In genomic region chr1:67739361-67739760, GRCh38 we compare ENCODE assay signal across 21 cellular contexts. TPM values are rescaled to one million over a fixed set of nuclear protein-coding genes. Genes with fewer than 3 reads are reported as not detected.
DNase-seq lines count a peak whose midpoint lies in the region; ATAC-seq and TF ChIP-seq lines count a peak whose summit lies in the region.
"Had no signal": no experiment of that assay in that cellular context is flagged by ENCODE, and none has a peak within 500 bp of the region (broad histone marks: within the 10 kb centered on the region; RNA-seq: fewer than 3 reads in every experiment).

No MANE protein-coding gene starts in this region.

- no peak for TF ChIP-seq CTCF in RWPE2 (IDR thresholded peaks at IDR 0.05; ENCODE audit: poor library complexity, severe bottlenecking)
- TF ChIP-seq CTCF in mammary epithelial cell (conservative IDR thresholded peaks at IDR 0.05 in 1 of 2, IDR thresholded peaks at IDR 0.05 in 1 of 2; ENCODE audit: extremely low read depth in 1 of 2, insufficient read depth in 1 of 2, low read depth in 1 of 2, low read length in 2 of 2): no peak
- no peak for TF ChIP-seq CTCF in tibial artery (IDR thresholded peaks at IDR 0.05)
- no peak for TF ChIP-seq CTCF in psoas muscle (IDR thresholded peaks at IDR 0.05)

- H2BK15ac ChIP-seq in mesendoderm (replicated peaks; ENCODE audit: low read depth): peak overlapping the region; percentile 76

- H3K36me3 ChIP-seq in RWPE2 (ENCODE audit: low read depth) (peaks cover 9% of the 10 kb centered on the region), mammary epithelial cell (ENCODE audit: insufficient read depth, low read length) (no peaks in the 10 kb centered on the region), mesendoderm (ENCODE audit: control insufficient read depth, insufficient read depth, low read length) (no peaks in the 10 kb centered on the region), tibial artery (no peaks in the 10 kb centered on the region), psoas muscle (ENCODE audit: insufficient read depth in 1 of 2, low read depth in 1 of 2) (no peaks in the 10 kb centered on the region)
- H3K36me3 ChIP-seq in CD4-positive, alpha-beta memory T cell (ENCODE audit: insufficient read depth, low read length): no peaks in the 10 kb centered on the region

- no peak overlapping the region for H3K18ac ChIP-seq in mesendoderm (ENCODE audit: low read length)

- ATAC-seq in RWPE2 (ENCODE audit: low read depth): no peak
- no peak for ATAC-seq in psoas muscle
- ATAC-seq: PC-3 had no signal

- H3K4me2 ChIP-seq in mammary epithelial cell (ENCODE audit: insufficient read depth, low read depth, low read length): no peak overlapping the region
- H3K4me2 ChIP-seq in mesendoderm (ENCODE audit: low read length): no peak overlapping the region
- H3K4me2 ChIP-seq: SK-N-SH had no signal

- H3K27ac ChIP-seq in RWPE2 (ENCODE audit: poor library complexity, severe bottlenecking): peak overlapping the region; percentile 76
- H3K27ac ChIP-seq in mammary epithelial cell (ENCODE audit: insufficient read depth, low read depth, low read length): peak overlapping the region; percentile 68
- H3K27ac ChIP-seq in mesendoderm (ENCODE audit: low read depth, low read length): no peak overlapping the region
- peak overlapping the region; percentile 86 to 90 for H3K27ac ChIP-seq in tibial artery
- no peak overlapping the region for H3K27ac ChIP-seq in CD4-positive, alpha-beta memory T cell (ENCODE audit: low read depth, low read length)
- no peak overlapping the region for H3K27ac ChIP-seq in psoas muscle

- H4K5ac ChIP-seq in mesendoderm (ENCODE audit: low read length): no peak overlapping the region

- H3K27me3 Mint-ChIP-seq in CD4-positive, alpha-beta memory T cell: peaks cover 0 to 4% of the 10 kb centered on the region in 2 donors

- H3K4me1 ChIP-seq in RWPE2 (ENCODE audit: insufficient read depth, poor library complexity, severe bottlenecking) (peaks cover 29% of the 10 kb centered on the region), mammary epithelial cell (ENCODE audit: insufficient read depth, low read length) (peaks cover 46% of the 10 kb centered on the region), mesendoderm (ENCODE audit: control insufficient read depth, low read depth, low read length) (peaks cover 14% of the 10 kb centered on the region), tibial artery (peaks cover 0 to 100% (median 71%) of the 10 kb centered on the region in 4 donors), psoas muscle (peaks cover 6% of the 10 kb centered on the region)
- H3K4me1 ChIP-seq in CD4-positive, alpha-beta memory T cell (ENCODE audit: insufficient read depth, low read length): peaks cover 18% of the 10 kb centered on the region

- H2AK5ac ChIP-seq in mesendoderm (ENCODE audit: low read length): no peak overlapping the region

- no peak overlapping the region for H2AFZ ChIP-seq in mammary epithelial cell (ENCODE audit: low read depth, low read length)

- no peak overlapping the region for H3K9ac ChIP-seq in mammary epithelial cell (ENCODE audit: insufficient read depth, low read length)
- H3K9ac ChIP-seq in mesendoderm (ENCODE audit: low read length): no peak overlapping the region
- H3K9ac ChIP-seq: SK-N-SH had no signal

- H3K27me3 ChIP-seq in RWPE2 (ENCODE audit: insufficient read depth, poor library complexity, severe bottlenecking) (no peaks in the 10 kb centered on the region), mammary epithelial cell (ENCODE audit: insufficient read depth, low read length) (no peaks in the 10 kb centered on the region), mesendoderm (ENCODE audit: insufficient read depth, low read length, poor library complexity) (no peaks in the 10 kb centered on the region), tibial artery (no peaks in the 10 kb centered on the region), psoas muscle (ENCODE audit: insufficient read depth in 3 of 3, low read length in 2 of 3) (no peaks in the 10 kb centered on the region)
- no peaks in the 10 kb centered on the region for H3K27me3 ChIP-seq in CD4-positive, alpha-beta memory T cell (ENCODE audit: insufficient read depth, low read length)

- in situ Hi-C loops in mammary epithelial cell (cut with MboI; ENCODE audit: low sequenced_read_pairs in 2 of 2): no loop called here

- POLR2A ChIA-PET in CD4-positive, alpha-beta memory T cell (lab: Charles Lee; ENCODE audit: partially characterized antibody): no interaction called here

- H3K9me3 Mint-ChIP-seq in CD4-positive, alpha-beta memory T cell: no peaks in the 10 kb centered on the region
- H3K9me3 Mint-ChIP-seq: CD4-positive, alpha-beta T cell; H9 had no signal

- H4K20me1 ChIP-seq in mammary epithelial cell (ENCODE audit: insufficient read depth, low read length): no peaks in the 10 kb centered on the region

- no peak overlapping the region for H3K56ac ChIP-seq in mesendoderm (ENCODE audit: low read length)

- no peaks in the 10 kb centered on the region for H3K36me3 Mint-ChIP-seq in CD4-positive, alpha-beta memory T cell

- CTCF ChIA-PET in mammary epithelial cell (lab: Charles Lee; ENCODE audit: low non-redundant PET): no interaction called here
- CTCF ChIA-PET in CD4-positive, alpha-beta memory T cell (lab: Charles Lee; ENCODE audit: partially characterized antibody): interaction anchor here (1.0 to 8.9 kb wide), 4 partner anchors 21 to 55 kb away, joined by 3 to 50 read pairs (median 4); partner anchors contain the start of gene GADD45A

- intact Hi-C loops in mammary epithelial cell (cut with micrococcal nuclease) (no loop called here), tibial artery (cut with DNase I; ENCODE audit: low total_unique reads) (no loop called here), psoas muscle (cut with DNase I) (no loop called here)
- intact Hi-C loops in CD4-positive, alpha-beta memory T cell (cut with micrococcal nuclease): no loop called here

- no peaks in the 10 kb centered on the region for H3K79me1 ChIP-seq in mesendoderm (ENCODE audit: low read length)

- H3K4me3 ChIP-seq in RWPE2 (ENCODE audit: severe bottlenecking) (no peak overlapping the region), mammary epithelial cell (replicated peaks in 1 of 3; ENCODE audit: insufficient read depth in 1 of 3, low read depth in 2 of 3, low read length in 3 of 3) (no peak overlapping the region), mesendoderm (ENCODE audit: low read length) (no peak overlapping the region), tibial artery (no peak overlapping the region), psoas muscle (no peak overlapping the region)
- no peak overlapping the region for H3K4me3 ChIP-seq in CD4-positive, alpha-beta memory T cell (ENCODE audit: low read length in 2 of 2)

- H3K4me3 Mint-ChIP-seq in CD4-positive, alpha-beta memory T cell: no peak overlapping the region
- H3K4me3 Mint-ChIP-seq: CD4-positive, alpha-beta T cell; H9 had no signal

- H3K4me1 Mint-ChIP-seq in CD4-positive, alpha-beta memory T cell: peaks cover 11 to 13% (median 13%) of the 10 kb centered on the region in 4 donors

- dilution Hi-C loops in mammary epithelial cell (cut with HindIII; ENCODE audit: low sequenced_read_pairs): no loop called here

- H3K23ac ChIP-seq in mesendoderm (ENCODE audit: low read length): no peak overlapping the region

- H2BK120ac ChIP-seq in mesendoderm (ENCODE audit: low read depth, low read length): no peak overlapping the region

- no peak for DNase-seq in RWPE2 (ENCODE audit: low spot score)
- DNase-seq in mammary epithelial cell: no peak
- DNase-seq in mesendoderm: no peak
- no peak for DNase-seq in tibial artery
- no peak for DNase-seq in CD4-positive, alpha-beta memory T cell
- DNase-seq in psoas muscle: no peak
- DNase-seq in NCI-H226: no peak
- DNase-seq: Caco-2; CD4-positive, alpha-beta T cell; DMS 273 treated with DMSO at 0.1 percent for 48 hours; DMS79 treated with DMSO at 0.1 percent for 48 hours; H9; KG1; NCI-H1105; NCI-H2029 treated with DMSO at 0.1 percent for 48 hours; NCI-H2171; NCI-H524 treated with DMSO at 0.1 percent for 48 hours; PC-3; RPMI8226; SIG-M5; SK-N-SH had no signal

- H3K4ac ChIP-seq in mesendoderm (ENCODE audit: low read depth, low read length): no peak overlapping the region

- no TSS peak for BruUV-seq in mammary epithelial cell (replicated peaks; lab: Mats Ljungman, UMichigan)

- H3K27ac Mint-ChIP-seq in CD4-positive, alpha-beta memory T cell: no peak overlapping the region
- H3K27ac Mint-ChIP-seq: CD4-positive, alpha-beta T cell had no signal

- H2BK5ac ChIP-seq in mesendoderm (ENCODE audit: low read length): no peak overlapping the region

- 96% methylated on average over 5 of the region's 5 CpGs for WGBS in mammary epithelial cell (ENCODE audit: low coverage, missing lambda C conversion rate)
- no CpG with 5 or more reads among the region's 5 CpGs for WGBS in mesendoderm (ENCODE audit: extremely low coverage, insufficient coverage, low lambda C conversion rate)
- WGBS in psoas muscle, 3 donors: 96 to 99% (median 97%) methylated on average over 5 of the region's 5 CpGs

- H4K8ac ChIP-seq in mesendoderm (ENCODE audit: low read depth, low read length): no peak overlapping the region

- H3K9me3 ChIP-seq in RWPE2 (ENCODE audit: severe bottlenecking): no peaks in the 10 kb centered on the region
- no peaks in the 10 kb centered on the region for H3K9me3 ChIP-seq in mammary epithelial cell (replicated peaks; ENCODE audit: insufficient read depth, low read length)
- no peaks in the 10 kb centered on the region for H3K9me3 ChIP-seq in tibial artery
- H3K9me3 ChIP-seq in CD4-positive, alpha-beta memory T cell (ENCODE audit: control insufficient read depth in 1 of 2, low read length in 2 of 2): no peaks in the 10 kb centered on the region
- H3K9me3 ChIP-seq in psoas muscle: no peaks in the 10 kb centered on the region
- H3K9me3 ChIP-seq: Caco-2, SK-N-SH had no signal

- peaks cover 61% of the 10 kb centered on the region for H3K79me2 ChIP-seq in mammary epithelial cell (ENCODE audit: insufficient read depth, low read length)
- H3K79me2 ChIP-seq in mesendoderm (ENCODE audit: control insufficient read depth, insufficient read depth, low read length): no peaks in the 10 kb centered on the region

RNA-seq across cellular contexts. Expression of gene GADD45A, which starts 54.4 kb away (rescaled TPM):
- total RNA-seq in mammary epithelial cell: 100 to 1,000 TPM; 119 to 371 TPM
- 75.5 TPM for polyA plus RNA-seq in mammary epithelial cell
- polyA minus RNA-seq in mammary epithelial cell: 27.2 TPM
- polyA plus RNA-seq in mesendoderm (2013, experiment 1 of 2): 33.2 TPM
- 33.5 TPM for polyA plus RNA-seq in mesendoderm (2013, experiment 2 of 2)
- total RNA-seq in CD4-positive, alpha-beta memory T cell: 10 to 100 TPM; 25.3 to 26.8 TPM
- polyA plus RNA-seq in CD4-positive, alpha-beta memory T cell: 10 to 100 TPM in 1 of 2 donors, 1 to 10 TPM in 1; 6.4 to 21.3 TPM
- total RNA-seq in psoas muscle: 100 to 1,000 TPM in 3 of 4 donors, 10 to 100 TPM in 1; 93.5 to 505 (median 230) TPM
- polyA plus RNA-seq in psoas muscle: 100 to 1,000 TPM in 2 of 3 donors, 10 to 100 TPM in 1; 88.8 to 248 (median 197) TPM

Comparison
In these comparisons a context has a peak if more than half of its experiments do, and no peak if none do; other contexts are left out.
1. H3K27ac ChIP-seq: peak in RWPE2 (single experiment), mammary epithelial cell (single experiment) and tibial artery (2 of 2); none in mesendoderm (single experiment), CD4-positive, alpha-beta memory T cell (single experiment) and psoas muscle (single experiment).